ENCODE assay signal across 1 cellular context in the genomic region with DNA sequence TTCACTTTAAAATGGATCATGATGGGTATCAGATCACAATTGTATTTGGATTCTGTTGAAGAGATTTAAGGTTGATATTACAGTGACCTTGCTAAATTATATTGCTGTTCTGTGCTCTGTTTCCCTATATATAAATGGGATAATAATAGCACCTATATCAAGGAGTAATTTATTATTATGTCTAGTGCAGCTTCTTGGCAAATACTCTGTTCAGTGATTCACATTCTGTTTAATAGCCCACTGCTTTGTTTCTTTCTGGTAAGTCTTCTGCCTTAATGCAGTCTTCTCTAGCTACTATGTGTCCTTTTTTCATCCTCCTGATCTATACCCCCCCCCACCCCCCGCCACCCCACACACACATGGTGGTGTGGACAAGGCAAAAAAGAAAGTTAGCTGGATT.
TF ChIP-seq lines count a peak whose summit lies in the region.

No MANE protein-coding gene starts in this region.

TF ChIP-seq in GM23338, 12 proteins besides CTCF, POLR2A, EP300 and RAD21 (continued from another document):
- TF ChIP-seq, protein P1, sequence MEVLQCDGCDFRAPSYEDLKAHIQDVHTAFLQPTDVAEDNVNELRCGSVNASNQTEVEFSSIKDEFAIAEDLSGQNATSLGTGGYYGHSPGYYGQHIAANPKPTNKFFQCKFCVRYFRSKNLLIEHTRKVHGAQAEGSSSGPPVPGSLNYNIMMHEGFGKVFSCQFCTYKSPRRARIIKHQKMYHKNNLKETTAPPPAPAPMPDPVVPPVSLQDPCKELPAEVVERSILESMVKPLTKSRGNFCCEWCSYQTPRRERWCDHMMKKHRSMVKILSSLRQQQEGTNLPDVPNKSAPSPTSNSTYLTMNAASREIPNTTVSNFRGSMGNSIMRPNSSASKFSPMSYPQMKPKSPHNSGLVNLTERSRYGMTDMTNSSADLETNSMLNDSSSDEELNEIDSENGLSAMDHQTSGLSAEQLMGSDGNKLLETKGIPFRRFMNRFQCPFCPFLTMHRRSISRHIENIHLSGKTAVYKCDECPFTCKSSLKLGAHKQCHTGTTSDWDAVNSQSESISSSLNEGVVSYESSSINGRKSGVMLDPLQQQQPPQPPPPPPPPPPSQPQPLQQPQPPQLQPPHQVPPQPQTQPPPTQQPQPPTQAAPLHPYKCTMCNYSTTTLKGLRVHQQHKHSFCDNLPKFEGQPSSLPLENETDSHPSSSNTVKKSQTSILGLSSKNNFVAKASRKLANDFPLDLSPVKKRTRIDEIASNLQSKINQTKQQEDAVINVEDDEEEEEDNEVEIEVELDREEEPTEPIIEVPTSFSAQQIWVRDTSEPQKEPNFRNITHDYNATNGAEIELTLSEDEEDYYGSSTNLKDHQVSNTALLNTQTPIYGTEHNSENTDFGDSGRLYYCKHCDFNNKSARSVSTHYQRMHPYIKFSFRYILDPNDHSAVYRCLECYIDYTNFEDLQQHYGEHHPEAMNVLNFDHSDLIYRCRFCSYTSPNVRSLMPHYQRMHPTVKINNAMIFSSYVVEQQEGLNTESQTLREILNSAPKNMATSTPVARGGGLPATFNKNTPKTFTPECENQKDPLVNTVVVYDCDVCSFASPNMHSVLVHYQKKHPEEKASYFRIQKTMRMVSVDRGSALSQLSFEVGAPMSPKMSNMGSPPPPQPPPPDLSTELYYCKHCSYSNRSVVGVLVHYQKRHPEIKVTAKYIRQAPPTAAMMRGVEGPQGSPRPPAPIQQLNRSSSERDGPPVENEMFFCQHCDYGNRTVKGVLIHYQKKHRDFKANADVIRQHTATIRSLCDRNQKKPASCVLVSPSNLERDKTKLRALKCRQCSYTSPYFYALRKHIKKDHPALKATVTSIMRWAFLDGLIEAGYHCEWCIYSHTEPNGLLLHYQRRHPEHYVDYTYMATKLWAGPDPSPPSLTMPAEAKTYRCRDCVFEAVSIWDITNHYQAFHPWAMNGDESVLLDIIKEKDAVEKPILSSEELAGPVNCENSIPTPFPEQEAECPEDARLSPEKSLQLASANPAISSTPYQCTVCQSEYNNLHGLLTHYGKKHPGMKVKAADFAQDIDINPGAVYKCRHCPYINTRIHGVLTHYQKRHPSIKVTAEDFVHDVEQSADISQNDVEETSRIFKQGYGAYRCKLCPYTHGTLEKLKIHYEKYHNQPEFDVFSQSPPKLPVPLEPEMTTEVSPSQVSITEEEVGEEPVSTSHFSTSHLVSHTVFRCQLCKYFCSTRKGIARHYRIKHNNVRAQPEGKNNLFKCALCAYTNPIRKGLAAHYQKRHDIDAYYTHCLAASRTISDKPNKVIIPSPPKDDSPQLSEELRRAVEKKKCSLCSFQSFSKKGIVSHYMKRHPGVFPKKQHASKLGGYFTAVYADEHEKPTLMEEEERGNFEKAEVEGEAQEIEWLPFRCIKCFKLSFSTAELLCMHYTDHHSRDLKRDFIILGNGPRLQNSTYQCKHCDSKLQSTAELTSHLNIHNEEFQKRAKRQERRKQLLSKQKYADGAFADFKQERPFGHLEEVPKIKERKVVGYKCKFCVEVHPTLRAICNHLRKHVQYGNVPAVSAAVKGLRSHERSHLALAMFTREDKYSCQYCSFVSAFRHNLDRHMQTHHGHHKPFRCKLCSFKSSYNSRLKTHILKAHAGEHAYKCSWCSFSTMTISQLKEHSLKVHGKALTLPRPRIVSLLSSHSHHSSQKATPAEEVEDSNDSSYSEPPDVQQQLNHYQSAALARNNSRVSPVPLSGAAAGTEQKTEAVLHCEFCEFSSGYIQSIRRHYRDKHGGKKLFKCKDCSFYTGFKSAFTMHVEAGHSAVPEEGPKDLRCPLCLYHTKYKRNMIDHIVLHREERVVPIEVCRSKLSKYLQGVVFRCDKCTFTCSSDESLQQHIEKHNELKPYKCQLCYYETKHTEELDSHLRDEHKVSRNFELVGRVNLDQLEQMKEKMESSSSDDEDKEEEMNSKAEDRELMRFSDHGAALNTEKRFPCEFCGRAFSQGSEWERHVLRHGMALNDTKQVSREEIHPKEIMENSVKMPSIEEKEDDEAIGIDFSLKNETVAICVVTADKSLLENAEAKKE (CRISPR knock-in tag; IDR thresholded peaks at IDR 0.05): no peak
- TF ChIP-seq, protein P2, sequence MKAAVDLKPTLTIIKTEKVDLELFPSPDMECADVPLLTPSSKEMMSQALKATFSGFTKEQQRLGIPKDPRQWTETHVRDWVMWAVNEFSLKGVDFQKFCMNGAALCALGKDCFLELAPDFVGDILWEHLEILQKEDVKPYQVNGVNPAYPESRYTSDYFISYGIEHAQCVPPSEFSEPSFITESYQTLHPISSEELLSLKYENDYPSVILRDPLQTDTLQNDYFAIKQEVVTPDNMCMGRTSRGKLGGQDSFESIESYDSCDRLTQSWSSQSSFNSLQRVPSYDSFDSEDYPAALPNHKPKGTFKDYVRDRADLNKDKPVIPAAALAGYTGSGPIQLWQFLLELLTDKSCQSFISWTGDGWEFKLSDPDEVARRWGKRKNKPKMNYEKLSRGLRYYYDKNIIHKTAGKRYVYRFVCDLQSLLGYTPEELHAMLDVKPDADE (IDR thresholded peaks at IDR 0.05): no peak
- TF ChIP-seq ZNF114 (CRISPR knock-in tag; IDR thresholded peaks at IDR 0.05): no peak
- no peak for TF ChIP-seq POLR2AphosphoS5 (IDR thresholded peaks at IDR 0.05; ENCODE audit: low read depth)
- TF ChIP-seq, protein P3, sequence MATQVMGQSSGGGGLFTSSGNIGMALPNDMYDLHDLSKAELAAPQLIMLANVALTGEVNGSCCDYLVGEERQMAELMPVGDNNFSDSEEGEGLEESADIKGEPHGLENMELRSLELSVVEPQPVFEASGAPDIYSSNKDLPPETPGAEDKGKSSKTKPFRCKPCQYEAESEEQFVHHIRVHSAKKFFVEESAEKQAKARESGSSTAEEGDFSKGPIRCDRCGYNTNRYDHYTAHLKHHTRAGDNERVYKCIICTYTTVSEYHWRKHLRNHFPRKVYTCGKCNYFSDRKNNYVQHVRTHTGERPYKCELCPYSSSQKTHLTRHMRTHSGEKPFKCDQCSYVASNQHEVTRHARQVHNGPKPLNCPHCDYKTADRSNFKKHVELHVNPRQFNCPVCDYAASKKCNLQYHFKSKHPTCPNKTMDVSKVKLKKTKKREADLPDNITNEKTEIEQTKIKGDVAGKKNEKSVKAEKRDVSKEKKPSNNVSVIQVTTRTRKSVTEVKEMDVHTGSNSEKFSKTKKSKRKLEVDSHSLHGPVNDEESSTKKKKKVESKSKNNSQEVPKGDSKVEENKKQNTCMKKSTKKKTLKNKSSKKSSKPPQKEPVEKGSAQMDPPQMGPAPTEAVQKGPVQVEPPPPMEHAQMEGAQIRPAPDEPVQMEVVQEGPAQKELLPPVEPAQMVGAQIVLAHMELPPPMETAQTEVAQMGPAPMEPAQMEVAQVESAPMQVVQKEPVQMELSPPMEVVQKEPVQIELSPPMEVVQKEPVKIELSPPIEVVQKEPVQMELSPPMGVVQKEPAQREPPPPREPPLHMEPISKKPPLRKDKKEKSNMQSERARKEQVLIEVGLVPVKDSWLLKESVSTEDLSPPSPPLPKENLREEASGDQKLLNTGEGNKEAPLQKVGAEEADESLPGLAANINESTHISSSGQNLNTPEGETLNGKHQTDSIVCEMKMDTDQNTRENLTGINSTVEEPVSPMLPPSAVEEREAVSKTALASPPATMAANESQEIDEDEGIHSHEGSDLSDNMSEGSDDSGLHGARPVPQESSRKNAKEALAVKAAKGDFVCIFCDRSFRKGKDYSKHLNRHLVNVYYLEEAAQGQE (IDR thresholded peaks at IDR 0.05; ENCODE audit: unreplicated experiment): no peak
- no peak for TF ChIP-seq NANOG (IDR thresholded peaks at IDR 0.05; ENCODE audit: borderline replicate concordance)
- TF ChIP-seq ZNF331 (CRISPR knock-in tag; IDR thresholded peaks at IDR 0.05; ENCODE audit: low read depth): no peak
- TF ChIP-seq EZH2phosphoT487 (IDR thresholded peaks at IDR 0.05; ENCODE audit: unreplicated experiment): no peak
